In the genomic region with DNA sequence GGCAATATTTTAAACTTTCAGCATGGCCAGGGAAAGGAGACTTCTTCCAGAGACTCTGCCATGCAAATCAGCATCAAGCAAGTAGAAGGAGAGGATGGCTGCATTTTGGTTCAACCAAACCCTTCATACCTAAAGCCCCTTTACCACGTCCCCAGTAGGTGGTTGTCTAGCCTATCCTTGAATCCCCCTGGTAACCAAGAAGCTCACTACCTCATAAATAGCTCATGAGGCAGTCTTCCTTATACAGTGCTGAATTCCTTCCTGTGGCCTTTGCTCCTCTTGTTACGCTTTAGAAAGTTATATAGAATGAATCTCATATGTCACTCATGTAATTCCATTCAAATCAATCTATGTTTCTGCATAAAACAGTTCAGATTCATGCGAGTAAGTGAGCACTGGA, we compare ENCODE assay signal across 37 cellular contexts.
"Had no signal": no experiment of that assay in that cellular context is flagged by ENCODE, and none has a peak within 500 bp of the region (broad histone marks: within the 10 kb centered on the region; RNA-seq: fewer than 3 reads in every experiment).

No MANE protein-coding gene starts in this region.

- H3K4me1 ChIP-seq: adrenal gland, body of pancreas, breast epithelium had no signal

- H3K27ac Mint-ChIP-seq: activated B cell treated with CpG ODN at 0.5 μM for 24 hours; activated CD4-positive, alpha-beta memory T cell treated with anti-CD3 and anti-CD28 coated beads for 36 hours; activated CD4-positive, alpha-beta T cell treated with anti-CD3 and anti-CD28 coated beads, Interleukin-2, amount 10 ng/mL, durations not matched to agents 24 days and 14 days; activated CD8-positive, alpha-beta T cell treated with anti-CD3 and anti-CD28 coated beads for 36 hours; activated naive CD4-positive, alpha-beta T cell treated with anti-CD3 and anti-CD28 coated beads for 36 hours; activated naive CD4-positive, alpha-beta T cell treated with anti-CD3 and anti-CD28 coated beads, Interleukin-2, amount 50 U/mL, for 72 hours; activated naive CD8-positive, alpha-beta T cell treated with anti-CD3 and anti-CD28 coated beads for 36 hours; activated T-cell treated with anti-CD3 and anti-CD28 coated beads, Interleukin-2, amount 50 U/mL, for 72 hours; activated T-helper 1 cell treated with anti-CD3 and anti-CD28 coated beads, Interleukin-12 subunit alpha, Interleukin-12 subunit beta, Interleukin-2, Interleukin-4 antibody, amounts not matched to agents 30 ng/mL and 10 ng/mL and 1 ng/mL, durations not matched to agents 14 hours and 24 hours and 36 hours; activated T-helper 17 cell treated with anti-CD3 and anti-CD28 coated beads, Interleukin-2, amount 50 U/mL, for 72 hours; T-helper 1 cell treated with Interleukin-12 subunit alpha and Interleukin-12 subunit beta and Interleukin-4 antibody, amounts not matched to agents 30 μg/mL and 1 μg/mL, for 36 hours; T-helper 2 cell treated with Interferon-gamma antibody and Interleukin-4, amounts not matched to agents 5 μg/mL and 100 μg/mL, for 36 hours had no signal

- H3K27me3 ChIP-seq: adrenal gland, body of pancreas, brain microvascular endothelial cell, breast epithelium had no signal

- H3K9me3 Mint-ChIP-seq: activated CD4-positive, alpha-beta T cell treated with anti-CD3 and anti-CD28 coated beads, Interleukin-2, amount 10 ng/mL, durations not matched to agents 24 days and 14 days; T-helper 1 cell treated with Interleukin-12 subunit alpha and Interleukin-12 subunit beta and Interleukin-4 antibody, amounts not matched to agents 30 μg/mL and 1 μg/mL, for 36 hours had no signal

- H3K4me3 ChIP-seq: adrenal gland, body of pancreas, breast epithelium had no signal

- FAIRE-seq: astrocyte, TTC549 had no signal

- H3K27ac ChIP-seq: adrenal gland, body of pancreas, brain microvascular endothelial cell, breast epithelium, VCaP had no signal

- H3K9me3 ChIP-seq: adrenal gland, body of pancreas, breast epithelium had no signal

- H3K4me3 Mint-ChIP-seq: activated B cell treated with CpG ODN at 0.5 μM for 24 hours; activated CD4-positive, alpha-beta memory T cell treated with anti-CD3 and anti-CD28 coated beads for 36 hours; activated CD4-positive, alpha-beta T cell treated with anti-CD3 and anti-CD28 coated beads, Interleukin-2, amount 10 ng/mL, durations not matched to agents 24 days and 14 days; activated CD8-positive, alpha-beta T cell treated with anti-CD3 and anti-CD28 coated beads for 36 hours; activated naive CD4-positive, alpha-beta T cell treated with anti-CD3 and anti-CD28 coated beads for 36 hours; activated naive CD8-positive, alpha-beta T cell treated with anti-CD3 and anti-CD28 coated beads for 36 hours; activated T-cell treated with anti-CD3 and anti-CD28 coated beads, Interleukin-2, amount 50 U/mL, for 4 hours; activated T-cell treated with anti-CD3 and anti-CD28 coated beads, Interleukin-2, amount 50 U/mL, for 72 hours; activated T-helper 1 cell treated with anti-CD3 and anti-CD28 coated beads, Interleukin-12 subunit alpha, Interleukin-12 subunit beta, Interleukin-2, Interleukin-4 antibody, amounts not matched to agents 30 ng/mL and 10 ng/mL and 1 ng/mL, durations not matched to agents 14 hours and 24 hours and 36 hours; activated T-helper 17 cell treated with anti-CD3 and anti-CD28 coated beads, Interleukin-2, amount 50 U/mL, for 72 hours; T-helper 1 cell treated with Interleukin-12 subunit alpha and Interleukin-12 subunit beta and Interleukin-4 antibody, amounts not matched to agents 30 μg/mL and 1 μg/mL, for 36 hours; T-helper 2 cell treated with Interferon-gamma antibody and Interleukin-4, amounts not matched to agents 5 μg/mL and 100 μg/mL, for 36 hours had no signal

- H3K4me1 Mint-ChIP-seq: activated B cell treated with CpG ODN at 0.5 μM for 24 hours; activated CD4-positive, alpha-beta T cell treated with anti-CD3 and anti-CD28 coated beads, Interleukin-2, amount 10 ng/mL, durations not matched to agents 24 days and 14 days; activated naive CD8-positive, alpha-beta T cell treated with anti-CD3 and anti-CD28 coated beads for 36 hours; activated T-helper 17 cell treated with anti-CD3 and anti-CD28 coated beads, Interleukin-2, amount 50 U/mL, for 72 hours had no signal

- H3K27me3 Mint-ChIP-seq: activated CD4-positive, alpha-beta memory T cell treated with anti-CD3 and anti-CD28 coated beads for 36 hours; activated CD8-positive, alpha-beta T cell treated with anti-CD3 and anti-CD28 coated beads for 36 hours; activated naive CD8-positive, alpha-beta T cell treated with anti-CD3 and anti-CD28 coated beads for 36 hours had no signal

- DNase-seq: activated B cell treated with CpG ODN at 0.5 μM for 24 hours; activated CD4-positive, alpha-beta memory T cell treated with anti-CD3 and anti-CD28 coated beads for 36 hours; activated CD4-positive, alpha-beta T cell treated with anti-CD3 and anti-CD28 coated beads for 4 hours; activated CD4-positive, alpha-beta T cell treated with anti-CD3 and anti-CD28 coated beads, Interleukin-2, amount 10 ng/mL, durations not matched to agents 24 days and 14 days; activated CD4-positive, alpha-beta T cell treated with anti-CD3 and anti-CD28 coated beads, Interleukin-2, amount 50 U/mL, for 1 hour; activated CD4-positive, alpha-beta T cell treated with anti-CD3 and anti-CD28 coated beads, Interleukin-2, amount 50 U/mL, for 4 hours; activated CD4-positive, CD25-positive, alpha-beta regulatory T cell treated with anti-CD3 and anti-CD28 coated beads, Interleukin-2, amount 50 U/mL, for 72 hours; activated CD8-positive, alpha-beta memory T cell treated with anti-CD3 and anti-CD28 coated beads, Interleukin-2, amount 50 U/mL, for 4 hours; activated CD8-positive, alpha-beta T cell treated with anti-CD3 and anti-CD28 coated beads for 36 hours; activated effector memory CD4-positive, alpha-beta T cell treated with anti-CD3 and anti-CD28 coated beads, Interleukin-2, amount 50 U/mL, for 16 hours; activated gamma-delta T cell treated with Interleukin-2 at 50 U/mL for 16 hours; activated naive CD4-positive, alpha-beta T cell; activated naive CD4-positive, alpha-beta T cell treated with anti-CD3 and anti-CD28 coated beads for 36 hours; activated naive CD4-positive, alpha-beta T cell treated with anti-CD3 and anti-CD28 coated beads, Interleukin-2, amount 50 U/mL, for 16 hours; activated naive CD8-positive, alpha-beta T cell treated with anti-CD3 and anti-CD28 coated beads for 36 hours; activated T-cell treated with anti-CD3 and anti-CD28 coated beads for 4 hours; activated T-cell treated with anti-CD3 and anti-CD28 coated beads, Interleukin-2, amount 50 U/mL, for 1 hour; activated T-cell treated with anti-CD3 and anti-CD28 coated beads, Interleukin-2, amount 50 U/mL, for 4 hours; activated T-cell treated with anti-CD3 and anti-CD28 coated beads, Interleukin-2, amount 50 U/mL, for 72 hours; adrenal gland; amniotic stem cell; aorta; body of pancreas; brain microvascular endothelial cell; central memory CD4-positive, alpha-beta T cell; T-helper 1 cell; T-helper 2 cell; T-helper 9 cell had no signal

- ATAC-seq: activated CD8-positive, alpha-beta T cell treated with anti-CD3 and anti-CD28 coated beads for 36 hours; activated naive CD4-positive, alpha-beta T cell treated with anti-CD3 and anti-CD28 coated beads, Interleukin-2, amount 50 U/mL, for 72 hours; activated T-cell treated with anti-CD3 and anti-CD28 coated beads, Interleukin-2, amount 50 U/mL, for 4 hours; activated T-cell treated with anti-CD3 and anti-CD28 coated beads, Interleukin-2, amount 50 U/mL, for 72 hours; activated T-helper 17 cell treated with anti-CD3 and anti-CD28 coated beads, Interleukin-2, amount 50 U/mL, for 72 hours; body of pancreas had no signal

- H3K36me3 Mint-ChIP-seq: activated CD4-positive, alpha-beta memory T cell treated with anti-CD3 and anti-CD28 coated beads for 36 hours; activated naive CD4-positive, alpha-beta T cell treated with anti-CD3 and anti-CD28 coated beads, Interleukin-2, amount 50 U/mL, for 72 hours had no signal

- H3K36me3 ChIP-seq: adrenal gland, brain microvascular endothelial cell, breast epithelium had no signal
